Comparison of ENCODE assay signal across 8 cellular contexts in genomic region chrX:2500091-2500680, GRCh38. TPM values are rescaled to one million over a fixed set of nuclear protein-coding genes. Genes with fewer than 3 reads are reported as not detected.
DNase-seq lines count a peak whose midpoint lies in the region; ATAC-seq lines count a peak whose summit lies in the region.

No MANE protein-coding gene starts in this region.

- H3K4me3 Mint-ChIP-seq in activated CD4-positive, alpha-beta T cell treated with anti-CD3 and anti-CD28 coated beads, Interleukin-2, amount 10 ng/mL, durations not matched to agents 24 days and 14 days: peak overlapping the region; percentile 82
- H3K4me3 Mint-ChIP-seq in naive B cell: peak overlapping the region; percentile 82 to 92 (median 86)

- peak; percentile 47 for ATAC-seq in HG03175 (IDR thresholded peaks at IDR 0.05; ENCODE audit: unreplicated experiment)
- ATAC-seq in esophagus mucosa: peak; percentile 60
- peak; percentile 56 for ATAC-seq in naive B cell (ENCODE audit: low read depth in 2 of 2)

- peaks cover 18% of the 10 kb centered on the region for H3K36me3 Mint-ChIP-seq in activated CD4-positive, alpha-beta T cell treated with anti-CD3 and anti-CD28 coated beads, Interleukin-2, amount 10 ng/mL, durations not matched to agents 24 days and 14 days (ENCODE audit: low read depth)
- no peaks in the 10 kb centered on the region for H3K36me3 Mint-ChIP-seq in naive B cell

- intact Hi-C loops in activated CD4-positive, alpha-beta T cell treated with anti-CD3 and anti-CD28 coated beads, Interleukin-2, amount 10 ng/mL, durations not matched to agents 24 days and 14 days (cut with micrococcal nuclease): loop anchor here (1.0 to 10.0 kb wide), 2 partner anchors 109 to 845 kb away; no protein-coding TSS in a partner anchor

- peak overlapping the region; percentile 75 for H3K27ac Mint-ChIP-seq in activated CD4-positive, alpha-beta T cell treated with anti-CD3 and anti-CD28 coated beads, Interleukin-2, amount 10 ng/mL, durations not matched to agents 24 days and 14 days
- peak overlapping the region in 5 of 6 donors; percentile 81 to 94 (median 92) for H3K27ac Mint-ChIP-seq in naive B cell

- H3K27me3 Mint-ChIP-seq in activated CD4-positive, alpha-beta T cell treated with anti-CD3 and anti-CD28 coated beads, Interleukin-2, amount 10 ng/mL, durations not matched to agents 24 days and 14 days: no peaks in the 10 kb centered on the region
- H3K27me3 Mint-ChIP-seq in naive B cell: no peaks in the 10 kb centered on the region

- peak; percentile 5 to 6 for DNase-seq in stimulated activated CD4-positive, alpha-beta T cell treated with anti-CD3 and anti-CD28 coated beads, Interleukin-2, amount 100 ng/mL, for 48 hours
- DNase-seq in stimulated activated CD4-positive, alpha-beta T cell treated with anti-CD3 and anti-CD28 coated beads, Interleukin-4, amount 100 ng/mL, for 4 hours: no peak
- DNase-seq in activated CD4-positive, alpha-beta T cell treated with anti-CD3 and anti-CD28 coated beads, Interleukin-2, amount 10 ng/mL, durations not matched to agents 24 days and 14 days: peak; percentile 79
- DNase-seq in naive B cell (peak; percentile 29), NCI-H345 treated with DMSO at 0.1 percent for 48 hours (lab: John Stamatoyannopoulos, UW; ENCODE audit: unreplicated experiment) (no peak), NCI-H2081 treated with DMSO at 0.1 percent for 48 hours (lab: John Stamatoyannopoulos, UW) (no peak)

- no peaks in the 10 kb centered on the region for H3K9me3 Mint-ChIP-seq in activated CD4-positive, alpha-beta T cell treated with anti-CD3 and anti-CD28 coated beads, Interleukin-2, amount 10 ng/mL, durations not matched to agents 24 days and 14 days
- H3K9me3 Mint-ChIP-seq in naive B cell: no peaks in the 10 kb centered on the region

- peaks cover 29% of the 10 kb centered on the region for H3K4me1 Mint-ChIP-seq in activated CD4-positive, alpha-beta T cell treated with anti-CD3 and anti-CD28 coated beads, Interleukin-2, amount 10 ng/mL, durations not matched to agents 24 days and 14 days
- H3K4me1 Mint-ChIP-seq in naive B cell: peaks cover 20 to 44% (median 39%) of the 10 kb centered on the region in 3 donors

RNA-seq across cellular contexts. Expression of gene DHRSX, which starts 0.6 kb away (rescaled TPM):
- total RNA-seq in activated CD4-positive, alpha-beta T cell treated with anti-CD3 and anti-CD28 coated beads, Interleukin-2, amount 10 ng/mL, durations not matched to agents 24 days and 14 days: 25.7 and 26.6 TPM in 2 replicates
- 9.7 TPM for total RNA-seq in esophagus mucosa
- polyA plus RNA-seq in naive B cell (ENCODE audit: low read depth in 6 of 6): 10 to 100 TPM; 20.9 to 33.3 (median 28.4) TPM

RNA-seq across cellular contexts. Expression of gene ZBED1, which starts 0.6 kb away (rescaled TPM):
- 40.1 and 46.2 TPM in 2 replicates for total RNA-seq in activated CD4-positive, alpha-beta T cell treated with anti-CD3 and anti-CD28 coated beads, Interleukin-2, amount 10 ng/mL, durations not matched to agents 24 days and 14 days
- total RNA-seq in esophagus mucosa: 16.0 TPM
- 10 to 100 TPM; 25.6 to 82.8 (median 56.4) TPM for polyA plus RNA-seq in naive B cell (ENCODE audit: low read depth in 6 of 6)

Comparison
In these comparisons a context has a peak if more than half of its experiments do, and no peak if none do; other contexts are left out.
1. DNase-seq: peak in stimulated activated CD4-positive, alpha-beta T cell treated with anti-CD3 and anti-CD28 coated beads, Interleukin-2, amount 100 ng/mL, for 48 hours (2 of 2), activated CD4-positive, alpha-beta T cell treated with anti-CD3 and anti-CD28 coated beads, Interleukin-2, amount 10 ng/mL, durations not matched to agents 24 days and 14 days (single experiment) and naive B cell (single experiment); none in stimulated activated CD4-positive, alpha-beta T cell treated with anti-CD3 and anti-CD28 coated beads, Interleukin-4, amount 100 ng/mL, for 4 hours (0 of 2), NCI-H345 treated with DMSO at 0.1 percent for 48 hours (single experiment) and NCI-H2081 treated with DMSO at 0.1 percent for 48 hours (single experiment).
2. Peak in every context shown above with its lines, with median percentiles within 50 percentile points of each other: ATAC-seq.